8 cellular contexts compared by ENCODE assay signal in genomic region chr10:73413108-73413527, GRCh38. TPM values are rescaled to one million over a fixed set of nuclear protein-coding genes. Genes with fewer than 3 reads are reported as not detected.
A peak's percentile ranks its signal among the peaks of the same experiment; 100 is the strongest.
DNase-seq lines count a peak whose midpoint lies in the region; ATAC-seq, FAIRE-seq and TF ChIP-seq lines count a peak whose summit lies in the region.

No MANE protein-coding gene starts in this region.

- no peak for TF ChIP-seq RAD21 in neural cell (conservative IDR thresholded peaks at IDR 0.05)

- H2AFZ ChIP-seq in fibroblast of lung (ENCODE audit: low read length) = peak overlapping the region; percentile 74
- peak overlapping the region; percentile 81 for H2AFZ ChIP-seq in neural cell (ENCODE audit: low read depth, low read length)

- no peak for TF ChIP-seq CTCF in AG04449 (IDR thresholded peaks at IDR 0.05; ENCODE audit: insufficient read depth, low read length, missing control alignments)
- TF ChIP-seq CTCF in fibroblast of lung (conservative IDR thresholded peaks at IDR 0.05 in 1 of 2, IDR thresholded peaks at IDR 0.05 in 1 of 2; ENCODE audit: low read depth in 1 of 2, low read length in 2 of 2) = no peak
- TF ChIP-seq CTCF in neural cell (IDR thresholded peaks at IDR 0.05; ENCODE audit: poor library complexity, severe bottlenecking) = no peak

- H3F3A ChIP-seq in neural cell (ENCODE audit: insufficient read depth, low read length, poor library complexity, severe bottlenecking) = no peaks in the 10 kb centered on the region

- H3K4me1 ChIP-seq in fibroblast of lung (ENCODE audit: control insufficient read depth, extremely low read depth, insufficient read depth, low read length) = peaks cover 4% of the 10 kb centered on the region

- H3K4me2 ChIP-seq in fibroblast of lung (ENCODE audit: extremely low read depth, insufficient read depth, low read length) (peak overlapping the region; percentile 96), neural cell (ENCODE audit: low read length) (peak overlapping the region; percentile 85)

- no peak for TF ChIP-seq EP300 in neural cell (conservative IDR thresholded peaks at IDR 0.05; ENCODE audit: poor library complexity, severe bottlenecking)

- peaks cover 45% of the 10 kb centered on the region for H3K79me2 ChIP-seq in fibroblast of lung (ENCODE audit: control insufficient read depth, insufficient read depth, low read length)
- H3K79me2 ChIP-seq in neural cell (replicated peaks; ENCODE audit: insufficient read depth, low read length) = no peaks in the 10 kb centered on the region

- CTCF ChIA-PET in AG04449 (lab: Yijun Ruan, JAX) = no interaction called here

- FAIRE-seq in GM12892 (lab: Jason Lieb, UNC) = peak; percentile 21

- H3K9me2 ChIP-seq in neural cell (ENCODE audit: insufficient read depth, low read length) = no peaks in the 10 kb centered on the region

- peak overlapping the region; percentile 98 for H3K27ac ChIP-seq in fibroblast of lung (ENCODE audit: insufficient read depth, low read length)
- H3K27ac ChIP-seq in neural cell (ENCODE audit: low read length) = peak overlapping the region; percentile 70

- H3K9me3 ChIP-seq in fibroblast of lung (ENCODE audit: control insufficient read depth, insufficient read depth, low read depth, low read length) (no peaks in the 10 kb centered on the region), neural cell (ENCODE audit: low read length) (no peaks in the 10 kb centered on the region)

- H3K9ac ChIP-seq in fibroblast of lung (ENCODE audit: insufficient read depth, low read length) (peak overlapping the region; percentile 98), neural cell (ENCODE audit: low read length) (peak overlapping the region; percentile 85)

- H3K27me3 ChIP-seq in fibroblast of lung (ENCODE audit: control insufficient read depth, insufficient read depth, low read length) = no peaks in the 10 kb centered on the region
- H3K27me3 ChIP-seq in neural cell (ENCODE audit: insufficient read depth, low read depth, low read length) = no peaks in the 10 kb centered on the region

- peak; percentile 66; the same call in 1 of the 2 replicates for TF ChIP-seq POLR2A in GM12892 (IDR thresholded peaks at IDR 0.05; ENCODE audit: low read depth, low read length)

- POLR2A ChIA-PET in AG04449 (lab: Yijun Ruan, JAX) = interaction anchor here (1.0 kb wide), 1 partner anchor 80 kb away, joined by 3 read pairs; no protein-coding TSS in a partner anchor

- DNase-seq in AG04449 (ENCODE audit: low read depth, low spot score) = no peak
- DNase-seq in GM12892 (ENCODE audit: insufficient read length) = peak; percentile 34
- DNase-seq in NCI-H2029 treated with DMSO at 0.1 percent for 48 hours (lab: John Stamatoyannopoulos, UW) = peak; percentile 36
- peak; percentile 20 for DNase-seq in activated CD4-positive, alpha-beta T cell treated with anti-CD3 and anti-CD28 coated beads, Interleukin-2, amount 50 U/mL, for 1 hour
- no peak for DNase-seq in fibroblast of lung (ENCODE audit: low read depth in 2 of 2)
- no peak for DNase-seq in NCI-H446 treated with DMSO at 0.1 percent for 48 hours (lab: John Stamatoyannopoulos, UW)

- H3K36me3 ChIP-seq in fibroblast of lung (ENCODE audit: control insufficient read depth, insufficient read depth, low read length) (no peaks in the 10 kb centered on the region), neural cell (ENCODE audit: insufficient read depth, low read length) (no peaks in the 10 kb centered on the region)

- H4K20me1 ChIP-seq in fibroblast of lung (ENCODE audit: control insufficient read depth, extremely low read depth, insufficient read depth, low read length) (no peaks in the 10 kb centered on the region), neural cell (ENCODE audit: insufficient read depth) (no peaks in the 10 kb centered on the region)

- peak; percentile 25 for ATAC-seq in HG02798 (IDR thresholded peaks at IDR 0.05; ENCODE audit: poor library complexity, unreplicated experiment)

- peak overlapping the region; percentile 93 for H3K4me3 ChIP-seq in AG04449 (ENCODE audit: low read depth, low read length)
- H3K4me3 ChIP-seq in fibroblast of lung (replicated peaks in 1 of 4; ENCODE audit: control extremely low read depth in 1 of 4, insufficient read depth in 1 of 4, low read depth in 3 of 4, low read length in 4 of 4) = peak overlapping the region; percentile 80 to 99 (median 89)
- peak overlapping the region; percentile 80 for H3K4me3 ChIP-seq in neural cell (ENCODE audit: low read length)

TF ChIP-seq in neural cell, 6 proteins besides CTCF, POLR2A, EP300 and RAD21:
- TF ChIP-seq MXI1 (conservative IDR thresholded peaks at IDR 0.05; ENCODE audit: poor library complexity, severe bottlenecking) (no peak), REST (IDR thresholded peaks at IDR 0.05; ENCODE audit: borderline replicate concordance) (no peak), TAF1 (IDR thresholded peaks at IDR 0.05; ENCODE audit: low read depth) (no peak), SMC3 (conservative IDR thresholded peaks at IDR 0.05; ENCODE audit: poor library complexity) (no peak), EZH2 (IDR thresholded peaks at IDR 0.05; ENCODE audit: borderline replicate concordance, insufficient read depth, low read length, poor library complexity, severe bottlenecking) (no peak), POLR2AphosphoS5 (IDR thresholded peaks at IDR 0.05) (no peak)

RNA-seq across cellular contexts. Expression of gene ANXA7, which starts 0.7 kb away (rescaled TPM):
- polyA plus RNA-seq in GM12892 (2012; ENCODE audit: missing spikeins) = 110 TPM
- 85.5 and 132 TPM in 2 replicates for total RNA-seq in fibroblast of lung
- polyA plus RNA-seq in fibroblast of lung (150 and 169 TPM in 2 replicates), neural cell (23.9 and 26.2 TPM in 2 replicates)
- polyA plus RNA-seq in fibroblast of lung (2012) = 98.5 and 127 TPM in 2 replicates
- polyA minus RNA-seq in fibroblast of lung (ENCODE audit: low replicate concordance) (156 and 164 TPM in 2 replicates), neural cell (21.2 and 22.8 TPM in 2 replicates)

RNA-seq across cellular contexts. Expression of gene MSS51, which starts 20.2 kb away (rescaled TPM):
- polyA plus RNA-seq in GM12892 (2012; ENCODE audit: missing spikeins) = 2.1 TPM
- total RNA-seq in fibroblast of lung = 0.77 and 1.5 TPM in 2 replicates
- polyA plus RNA-seq in fibroblast of lung (0.43 and 0.78 TPM in 2 replicates), neural cell (4.7 and 8.3 TPM in 2 replicates)
- polyA plus RNA-seq in fibroblast of lung (2012) = 0.28 and 0.37 TPM in 2 replicates
- polyA minus RNA-seq in fibroblast of lung (ENCODE audit: low replicate concordance) (0.33 and 0.39 TPM in 2 replicates), neural cell (4.9 and 6.4 TPM in 2 replicates)

RNA-seq across cellular contexts. Expression of gene CFAP70, which starts 54.5 kb away (rescaled TPM):
- polyA plus RNA-seq in GM12892 (2012; ENCODE audit: missing spikeins) = 1.9 TPM
- total RNA-seq in fibroblast of lung = 1.0 and 1.3 TPM in 2 replicates
- polyA plus RNA-seq in fibroblast of lung (0.18 and 0.19 TPM in 2 replicates), neural cell (5.8 and 7.3 TPM in 2 replicates)
- polyA plus RNA-seq in fibroblast of lung (2012) = 0.19 and 0.22 TPM in 2 replicates
- polyA minus RNA-seq in fibroblast of lung (ENCODE audit: low replicate concordance) (not detected in 2 replicates), neural cell (2.9 and 3.4 TPM in 2 replicates)

Comparison
In these comparisons a context has a peak if more than half of its experiments do, and no peak if none do; other contexts are left out.
1. DNase-seq: peak in GM12892 (single experiment), NCI-H2029 treated with DMSO at 0.1 percent for 48 hours (single experiment) and activated CD4-positive, alpha-beta T cell treated with anti-CD3 and anti-CD28 coated beads, Interleukin-2, amount 50 U/mL, for 1 hour (single experiment); none in AG04449 (single experiment), fibroblast of lung (0 of 2) and NCI-H446 treated with DMSO at 0.1 percent for 48 hours (single experiment).
2. Peak in every context shown above with its lines, with median percentiles within 50 percentile points of each other: H3K4me3 ChIP-seq.